ENCODE assay signal across 8 cellular contexts in genomic region chr13:41060723-41061074, GRCh38. TPM values are rescaled to one million over a fixed set of nuclear protein-coding genes. Genes with fewer than 3 reads are reported as not detected.
DNase-seq lines count a peak whose midpoint lies in the region; ATAC-seq and TF ChIP-seq lines count a peak whose summit lies in the region.

No MANE protein-coding gene starts in this region.

- H3K4me1 ChIP-seq in ES-I3 (ENCODE audit: insufficient read depth, low read length): peaks cover 7% of the 10 kb centered on the region
- peaks cover 32% of the 10 kb centered on the region for H3K4me1 ChIP-seq in HAP-1
- H3K4me1 ChIP-seq in adipocyte (ENCODE audit: control insufficient read depth, insufficient read depth, low read length): peaks cover 57% of the 10 kb centered on the region
- H3K4me1 ChIP-seq in urinary bladder (ENCODE audit: insufficient read depth): peaks cover 1% of the 10 kb centered on the region

- H3K9me3 Mint-ChIP-seq in progenitor cell of endocrine pancreas (ENCODE audit: low read depth): no peaks in the 10 kb centered on the region

- peak overlapping the region; percentile 99 for H3K4me3 Mint-ChIP-seq in progenitor cell of endocrine pancreas (ENCODE audit: low read depth)

- in situ Hi-C loops in HAP-1 (cut with MboI; ENCODE audit: low sequenced_read_pairs): loop anchor here (10.0 kb wide), 1 partner anchor 254 kb away; the partner anchor contains the start of gene NAA16

- H3K36me3 ChIP-seq in ES-I3 (ENCODE audit: insufficient read depth, low read length) (no peaks in the 10 kb centered on the region), HAP-1 (replicated peaks) (no peaks in the 10 kb centered on the region), adipocyte (ENCODE audit: control insufficient read depth, insufficient read depth, low read length, severe bottlenecking) (peaks cover 2% of the 10 kb centered on the region), urinary bladder (ENCODE audit: insufficient read depth) (no peaks in the 10 kb centered on the region)

- H3K9me3 ChIP-seq in ES-I3 (ENCODE audit: control insufficient read depth, insufficient read depth, low read length): no peaks in the 10 kb centered on the region
- H3K9me3 ChIP-seq in HAP-1: no peaks in the 10 kb centered on the region
- no peaks in the 10 kb centered on the region for H3K9me3 ChIP-seq in adipocyte (ENCODE audit: control insufficient read depth, low read length)

- H3K9ac ChIP-seq in ES-I3 (ENCODE audit: low read depth, low read length): peak overlapping the region; percentile 99
- H3K9ac ChIP-seq in adipocyte (ENCODE audit: low read length): peak overlapping the region; percentile 99

- H3K27ac ChIP-seq in urinary bladder (ENCODE audit: low read depth): peak overlapping the region; percentile 98

- H3K27ac Mint-ChIP-seq in progenitor cell of endocrine pancreas: peak overlapping the region; percentile 100

- intact Hi-C loops in left cardiac atrium (cut with DNase I): no loop called here

- peak overlapping the region; percentile 82 for H3K4me3 ChIP-seq in HAP-1
- peak overlapping the region; percentile 97 for H3K4me3 ChIP-seq in adipocyte (ENCODE audit: low read length)
- H3K4me3 ChIP-seq in urinary bladder (ENCODE audit: low read depth, low read length): peak overlapping the region; percentile 74

- no peak for TF ChIP-seq CTCF in progenitor cell of endocrine pancreas (IDR thresholded peaks at IDR 0.05; ENCODE audit: unreplicated experiment)

- no peaks in the 10 kb centered on the region for H3K27me3 Mint-ChIP-seq in progenitor cell of endocrine pancreas

- peaks cover 4% of the 10 kb centered on the region for H3K36me3 Mint-ChIP-seq in progenitor cell of endocrine pancreas (ENCODE audit: insufficient read depth)

- H3K27me3 ChIP-seq in HAP-1 (ENCODE audit: low read depth) (no peaks in the 10 kb centered on the region), adipocyte (replicated peaks; ENCODE audit: control insufficient read depth, insufficient read depth, low read length) (no peaks in the 10 kb centered on the region)

- peaks cover 52% of the 10 kb centered on the region for H3K4me1 Mint-ChIP-seq in progenitor cell of endocrine pancreas (ENCODE audit: low read depth)

- under 1% methylated on average over 35 of the region's 35 CpGs for WGBS in urinary bladder

- DNase-seq in HAP-1 (ENCODE audit: low spot score in 2 of 2): peak; percentile 83 to 90
- peak; percentile 79 for DNase-seq in MV-4-11 (lab: John Stamatoyannopoulos, UW)
- peak; percentile 89 for DNase-seq in SW480 (ENCODE audit: low spot score)
- DNase-seq in adipocyte (ENCODE audit: low read depth): peak; percentile 93
- DNase-seq in left cardiac atrium: peak; percentile 89
- peak; percentile 64 for DNase-seq in progenitor cell of endocrine pancreas (ENCODE audit: low spot score, unreplicated experiment)

- ATAC-seq in left cardiac atrium: peak; percentile 53 to 70

RNA-seq across cellular contexts. Expression of gene WBP4, which starts 0.6 kb away (rescaled TPM):
- 10 to 100 TPM; 14.3 to 15.8 TPM for total RNA-seq in left cardiac atrium
- total RNA-seq in progenitor cell of endocrine pancreas: 11.0 and 12.1 TPM in 2 replicates
- 14.5 TPM for total RNA-seq in urinary bladder
- polyA plus RNA-seq in urinary bladder: 14.5 TPM

RNA-seq across cellular contexts. Expression of gene ELF1, which starts 41.6 kb away (rescaled TPM):
- 10 to 100 TPM; 40.1 to 50.7 TPM for total RNA-seq in left cardiac atrium
- total RNA-seq in progenitor cell of endocrine pancreas: 87.7 and 89.7 TPM in 2 replicates
- 83.9 TPM for total RNA-seq in urinary bladder
- 57.4 TPM for polyA plus RNA-seq in urinary bladder

Comparison
In these comparisons a context has a peak if more than half of its experiments do, and no peak if none do; other contexts are left out.
1. Peak in every context shown above with its lines: DNase-seq, ATAC-seq, H3K4me3 ChIP-seq and H3K27ac ChIP-seq.